Comparison of ENCODE assay signal across 12 cellular contexts in the genomic region with DNA sequence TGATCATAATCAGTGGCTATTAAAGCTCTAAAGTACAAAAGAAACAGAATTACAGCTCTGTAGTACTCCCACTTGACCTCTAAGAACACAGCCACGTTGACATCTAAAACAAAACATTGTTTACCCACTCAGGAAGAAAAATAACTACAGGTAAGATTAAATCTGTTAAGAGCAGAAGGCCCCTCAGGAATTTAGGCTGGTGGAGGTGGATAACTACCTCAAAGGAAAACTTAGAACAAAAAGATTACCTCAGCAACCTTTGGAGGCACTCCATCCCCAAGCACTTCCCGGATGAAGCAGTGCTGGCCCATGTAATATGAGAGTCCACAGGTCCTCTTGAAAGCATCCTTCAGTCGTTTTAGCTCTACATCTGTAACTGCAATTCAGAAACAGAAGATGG.
"Had no signal": no experiment of that assay in that cellular context is flagged by ENCODE, and none has a peak within 500 bp of the region (broad histone marks: within the 10 kb centered on the region; RNA-seq: fewer than 3 reads in every experiment).

No MANE protein-coding gene starts in this region.

- ATAC-seq: activated CD4-positive, alpha-beta T cell treated with anti-CD3 and anti-CD28 coated beads for 36 hours; activated CD8-positive, alpha-beta memory T cell treated with anti-CD3 and anti-CD28 coated beads, Interleukin-2, amount 10 ng/mL, durations not matched to agents 7 days and 5 days; gastrocnemius medialis; naive thymus-derived CD8-positive, alpha-beta T cell; stimulated activated effector memory CD8-positive, alpha-beta T cell treated with anti-CD3 and anti-CD28 coated beads, Interleukin-12 subunit alpha, Interleukin-12 subunit beta, amount 100 ng/mL, for 72 hours had no signal

- DNase-seq: activated CD4-positive, alpha-beta memory T cell treated with anti-CD3 and anti-CD28 coated beads for 36 hours; activated CD4-positive, alpha-beta T cell treated with anti-CD3 and anti-CD28 coated beads for 36 hours; activated CD8-positive, alpha-beta memory T cell treated with anti-CD3 and anti-CD28 coated beads, Interleukin-2, amount 10 ng/mL, durations not matched to agents 7 days and 5 days; activated naive CD4-positive, alpha-beta T cell treated with anti-CD3 and anti-CD28 coated beads, Interleukin-2, amount 10 ng/mL, durations not matched to agents 7 days and 5 days; activated T-cell treated with anti-CD3 and anti-CD28 coated beads, Interleukin-2, amount 50 U/mL, for 1 hour; gastrocnemius medialis; naive thymus-derived CD8-positive, alpha-beta T cell; posterior cingulate gyrus; WERI-Rb-1 had no signal

- H3K27me3 ChIP-seq: gastrocnemius medialis, neutrophil had no signal

- H3K27ac Mint-ChIP-seq: activated CD4-positive, alpha-beta memory T cell treated with anti-CD3 and anti-CD28 coated beads for 36 hours; activated CD4-positive, alpha-beta T cell treated with anti-CD3 and anti-CD28 coated beads for 36 hours; activated CD8-positive, alpha-beta memory T cell treated with anti-CD3 and anti-CD28 coated beads, Interleukin-2, amount 10 ng/mL, durations not matched to agents 7 days and 5 days; activated naive CD4-positive, alpha-beta T cell treated with anti-CD3 and anti-CD28 coated beads, Interleukin-2, amount 10 ng/mL, durations not matched to agents 7 days and 5 days; activated T-helper 2 cell treated with anti-CD3 and anti-CD28 coated beads, Interferon-gamma antibody, Interleukin-2, Interleukin-4, amounts not matched to agents 10 μg/mL and 5 μg/mL and 100 μg/mL, durations not matched to agents 14 hours and 24 hours and 36 hours; naive thymus-derived CD8-positive, alpha-beta T cell; stimulated activated effector memory CD8-positive, alpha-beta T cell treated with anti-CD3 and anti-CD28 coated beads, Interleukin-12 subunit alpha, Interleukin-12 subunit beta, amount 100 ng/mL, for 72 hours had no signal

- H3K9me3 ChIP-seq: gastrocnemius medialis, neutrophil had no signal

- H3K4me3 Mint-ChIP-seq: activated CD4-positive, alpha-beta memory T cell treated with anti-CD3 and anti-CD28 coated beads for 36 hours; activated CD4-positive, alpha-beta T cell treated with anti-CD3 and anti-CD28 coated beads for 36 hours; activated CD8-positive, alpha-beta memory T cell treated with anti-CD3 and anti-CD28 coated beads, Interleukin-2, amount 10 ng/mL, durations not matched to agents 7 days and 5 days; activated naive CD4-positive, alpha-beta T cell treated with anti-CD3 and anti-CD28 coated beads, Interleukin-2, amount 10 ng/mL, durations not matched to agents 7 days and 5 days; naive thymus-derived CD8-positive, alpha-beta T cell; stimulated activated effector memory CD8-positive, alpha-beta T cell treated with anti-CD3 and anti-CD28 coated beads, Interleukin-12 subunit alpha, Interleukin-12 subunit beta, amount 100 ng/mL, for 72 hours had no signal

- H3K27me3 Mint-ChIP-seq: activated CD4-positive, alpha-beta memory T cell treated with anti-CD3 and anti-CD28 coated beads for 36 hours; activated CD4-positive, alpha-beta T cell treated with anti-CD3 and anti-CD28 coated beads for 36 hours; activated CD8-positive, alpha-beta memory T cell treated with anti-CD3 and anti-CD28 coated beads, Interleukin-2, amount 10 ng/mL, durations not matched to agents 7 days and 5 days; activated naive CD4-positive, alpha-beta T cell treated with anti-CD3 and anti-CD28 coated beads, Interleukin-2, amount 10 ng/mL, durations not matched to agents 7 days and 5 days; naive thymus-derived CD8-positive, alpha-beta T cell had no signal

- H3K9me3 Mint-ChIP-seq: activated CD4-positive, alpha-beta memory T cell treated with anti-CD3 and anti-CD28 coated beads for 36 hours; activated T-helper 2 cell treated with anti-CD3 and anti-CD28 coated beads, Interferon-gamma antibody, Interleukin-2, Interleukin-4, amounts not matched to agents 10 μg/mL and 5 μg/mL and 100 μg/mL, durations not matched to agents 14 hours and 24 hours and 36 hours; naive thymus-derived CD8-positive, alpha-beta T cell; stimulated activated effector memory CD8-positive, alpha-beta T cell treated with anti-CD3 and anti-CD28 coated beads, Interleukin-12 subunit alpha, Interleukin-12 subunit beta, amount 100 ng/mL, for 72 hours had no signal

- H3K4me3 ChIP-seq: gastrocnemius medialis had no signal

- H3K27ac ChIP-seq: gastrocnemius medialis, neutrophil, WERI-Rb-1 had no signal
